8 cellular contexts compared by ENCODE assay signal in the genomic region with DNA sequence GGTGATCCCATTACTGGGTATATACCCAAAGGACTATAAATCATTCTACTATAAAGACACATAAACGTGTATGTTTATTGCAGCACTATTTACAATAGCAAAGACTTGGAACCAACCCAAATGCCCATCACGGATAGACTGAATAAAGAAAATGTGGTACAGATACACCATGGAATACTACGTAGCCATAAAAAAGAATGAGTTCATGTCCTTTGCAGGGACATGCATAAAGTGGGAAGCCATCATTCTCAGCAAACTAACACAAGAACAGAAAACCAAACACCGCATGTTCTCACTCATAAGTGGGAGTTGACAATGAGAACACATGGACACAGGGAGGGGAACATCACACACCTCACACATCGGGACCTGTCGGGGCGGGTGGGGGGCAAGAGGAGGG. TPM values are rescaled to one million over a fixed set of nuclear protein-coding genes. Genes with fewer than 3 reads are reported as not detected.
A peak's percentile ranks its signal among the peaks of the same experiment; 100 is the strongest.
DNase-seq lines count a peak whose midpoint lies in the region; ATAC-seq and TF ChIP-seq lines count a peak whose summit lies in the region.
"Not testable (repeated sequence)": the region's sequence is repeated elsewhere in the genome, so short reads cannot be mapped to it uniquely, and the experiment has no call there.

No MANE protein-coding gene starts in this region.

- H4K20me1 ChIP-seq in hepatocyte (ENCODE audit: insufficient read depth, poor library complexity, severe bottlenecking) = peaks cover 39% of the 10 kb centered on the region

- not testable (repeated sequence) for H3K9me3 ChIP-seq in CD4-positive, CD25-positive, alpha-beta regulatory T cell (ENCODE audit: control insufficient read depth in 2 of 2, low read length in 2 of 2); hepatocyte (ENCODE audit: low read depth)

- not testable (repeated sequence) for TF ChIP-seq CTCF in HFFc6 (IDR thresholded peaks at IDR 0.05); hepatocyte (IDR thresholded peaks at IDR 0.05; ENCODE audit: poor library complexity)

- H3K9me3 Mint-ChIP-seq in CD4-positive, CD25-positive, alpha-beta regulatory T cell; HFFc6; T-helper 1 cell treated with Interleukin-12 subunit alpha and Interleukin-12 subunit beta and Interleukin-4 antibody, amounts not matched to agents 30 μg/mL and 1 μg/mL, for 36 hours; activated CD8-positive, alpha-beta T cell treated with anti-CD3 and anti-CD28 coated beads, Interleukin-2, amount 10 ng/mL, durations not matched to agents 7 days and 5 days (ENCODE audit: insufficient read depth); activated naive CD8-positive, alpha-beta T cell (ENCODE audit: low read depth); natural killer cell treated with Interleukin-12 subunit alpha and Interleukin-12 subunit beta and Interleukin-15 and Interleukin-18, amount 100 ng/mL, for 72 hours; stimulated activated naive CD8-positive, alpha-beta T cell treated with anti-CD3 and anti-CD28 coated beads, Interleukin-15, Interleukin-2, amounts not matched to agents 100 ng/mL and 50 ng/mL, for 24 hours: not testable (repeated sequence)

- peaks cover 14% of the 10 kb centered on the region for H3K4me1 ChIP-seq in CD4-positive, CD25-positive, alpha-beta regulatory T cell (ENCODE audit: control insufficient read depth, insufficient read depth, low read length, poor library complexity, severe bottlenecking)
- peaks cover 38% of the 10 kb centered on the region for H3K4me1 ChIP-seq in hepatocyte (ENCODE audit: insufficient read depth)

- not testable (repeated sequence) for H3K4me1 Mint-ChIP-seq in CD4-positive, CD25-positive, alpha-beta regulatory T cell; T-helper 1 cell treated with Interleukin-12 subunit alpha and Interleukin-12 subunit beta and Interleukin-4 antibody, amounts not matched to agents 30 μg/mL and 1 μg/mL, for 36 hours (ENCODE audit: low read depth); activated naive CD8-positive, alpha-beta T cell (ENCODE audit: low read depth); natural killer cell treated with Interleukin-12 subunit alpha and Interleukin-12 subunit beta and Interleukin-15 and Interleukin-18, amount 100 ng/mL, for 72 hours (ENCODE audit: low read depth in 2 of 2)
- H3K4me1 Mint-ChIP-seq in HFFc6 (ENCODE audit: low read depth) = peaks cover 17% of the 10 kb centered on the region
- H3K4me1 Mint-ChIP-seq in activated CD8-positive, alpha-beta T cell treated with anti-CD3 and anti-CD28 coated beads, Interleukin-2, amount 10 ng/mL, durations not matched to agents 7 days and 5 days (ENCODE audit: low read depth) = peaks cover 10% of the 10 kb centered on the region
- H3K4me1 Mint-ChIP-seq in stimulated activated naive CD8-positive, alpha-beta T cell treated with anti-CD3 and anti-CD28 coated beads, Interleukin-15, Interleukin-2, amounts not matched to agents 100 ng/mL and 50 ng/mL, for 24 hours (ENCODE audit: low read depth) = peaks cover 13% of the 10 kb centered on the region

- H3K36me3 ChIP-seq in CD4-positive, CD25-positive, alpha-beta regulatory T cell (ENCODE audit: control insufficient read depth, insufficient read depth, low read length); hepatocyte (replicated peaks; ENCODE audit: insufficient read depth, low read depth): not testable (repeated sequence)

- ATAC-seq in CD4-positive, CD25-positive, alpha-beta regulatory T cell (ENCODE audit: low read depth in 2 of 2); activated CD8-positive, alpha-beta T cell treated with anti-CD3 and anti-CD28 coated beads, Interleukin-2, amount 10 ng/mL, durations not matched to agents 7 days and 5 days; natural killer cell treated with Interleukin-12 subunit alpha and Interleukin-12 subunit beta and Interleukin-15 and Interleukin-18, amount 100 ng/mL, for 72 hours: not testable (repeated sequence)

- not testable (repeated sequence) for H3K27me3 ChIP-seq in CD4-positive, CD25-positive, alpha-beta regulatory T cell (ENCODE audit: control insufficient read depth, insufficient read depth, low read length); hepatocyte

- H3K27ac ChIP-seq in CD4-positive, CD25-positive, alpha-beta regulatory T cell (ENCODE audit: insufficient read depth, low read length, poor library complexity, severe bottlenecking) = not testable (repeated sequence)
- peak overlapping the region; percentile 98 for H3K27ac ChIP-seq in hepatocyte

- CTCF ChIA-PET in activated CD8-positive, alpha-beta T cell treated with anti-CD3 and anti-CD28 coated beads, Interleukin-2, amount 10 ng/mL, durations not matched to agents 7 days and 5 days (lab: Charles Lee) = not testable (repeated sequence)

- H3K9me2 ChIP-seq in hepatocyte (replicated peaks; ENCODE audit: insufficient read depth) = not testable (repeated sequence)

- peaks cover 31% of the 10 kb centered on the region for H3K27me3 Mint-ChIP-seq in CD4-positive, CD25-positive, alpha-beta regulatory T cell
- H3K27me3 Mint-ChIP-seq in HFFc6 (ENCODE audit: insufficient read depth); activated CD8-positive, alpha-beta T cell treated with anti-CD3 and anti-CD28 coated beads, Interleukin-2, amount 10 ng/mL, durations not matched to agents 7 days and 5 days (ENCODE audit: low read depth); activated naive CD8-positive, alpha-beta T cell: not testable (repeated sequence)
- peaks cover 12% of the 10 kb centered on the region for H3K27me3 Mint-ChIP-seq in T-helper 1 cell treated with Interleukin-12 subunit alpha and Interleukin-12 subunit beta and Interleukin-4 antibody, amounts not matched to agents 30 μg/mL and 1 μg/mL, for 36 hours (ENCODE audit: low read depth)
- peaks cover 15 to 16% of the 10 kb centered on the region in 2 donors for H3K27me3 Mint-ChIP-seq in natural killer cell treated with Interleukin-12 subunit alpha and Interleukin-12 subunit beta and Interleukin-15 and Interleukin-18, amount 100 ng/mL, for 72 hours
- H3K27me3 Mint-ChIP-seq in stimulated activated naive CD8-positive, alpha-beta T cell treated with anti-CD3 and anti-CD28 coated beads, Interleukin-15, Interleukin-2, amounts not matched to agents 100 ng/mL and 50 ng/mL, for 24 hours = peaks cover 22% of the 10 kb centered on the region

- not testable (repeated sequence) for DNase-seq in CD4-positive, CD25-positive, alpha-beta regulatory T cell; HFFc6; activated CD8-positive, alpha-beta T cell treated with anti-CD3 and anti-CD28 coated beads, Interleukin-2, amount 10 ng/mL, durations not matched to agents 7 days and 5 days; hepatocyte (ENCODE audit: low spot score); natural killer cell treated with Interleukin-12 subunit alpha and Interleukin-12 subunit beta and Interleukin-15 and Interleukin-18, amount 100 ng/mL, for 72 hours (ENCODE audit: low spot score)

- POLR2A ChIA-PET in activated CD8-positive, alpha-beta T cell treated with anti-CD3 and anti-CD28 coated beads, Interleukin-2, amount 10 ng/mL, durations not matched to agents 7 days and 5 days (lab: Charles Lee) = not testable (repeated sequence)

- H3K27ac Mint-ChIP-seq in CD4-positive, CD25-positive, alpha-beta regulatory T cell = peak overlapping the region in 2 of 3 donors; percentile 49 to 91
- H3K27ac Mint-ChIP-seq in HFFc6 = peak overlapping the region; percentile 39; the same call in 1 of the 2 replicates
- peak overlapping the region; percentile 62 for H3K27ac Mint-ChIP-seq in T-helper 1 cell treated with Interleukin-12 subunit alpha and Interleukin-12 subunit beta and Interleukin-4 antibody, amounts not matched to agents 30 μg/mL and 1 μg/mL, for 36 hours
- peak overlapping the region; percentile 45 for H3K27ac Mint-ChIP-seq in activated CD8-positive, alpha-beta T cell treated with anti-CD3 and anti-CD28 coated beads, Interleukin-2, amount 10 ng/mL, durations not matched to agents 7 days and 5 days
- not testable (repeated sequence) for H3K27ac Mint-ChIP-seq in activated naive CD8-positive, alpha-beta T cell; natural killer cell treated with Interleukin-12 subunit alpha and Interleukin-12 subunit beta and Interleukin-15 and Interleukin-18, amount 100 ng/mL, for 72 hours
- H3K27ac Mint-ChIP-seq in stimulated activated naive CD8-positive, alpha-beta T cell treated with anti-CD3 and anti-CD28 coated beads, Interleukin-15, Interleukin-2, amounts not matched to agents 100 ng/mL and 50 ng/mL, for 24 hours = peak overlapping the region; percentile 84

- not testable (repeated sequence) for H2AFZ ChIP-seq in hepatocyte

- not testable (repeated sequence) for H3K36me3 Mint-ChIP-seq in CD4-positive, CD25-positive, alpha-beta regulatory T cell; HFFc6 (ENCODE audit: low read depth); T-helper 1 cell treated with Interleukin-12 subunit alpha and Interleukin-12 subunit beta and Interleukin-4 antibody, amounts not matched to agents 30 μg/mL and 1 μg/mL, for 36 hours (ENCODE audit: low read depth); activated CD8-positive, alpha-beta T cell treated with anti-CD3 and anti-CD28 coated beads, Interleukin-2, amount 10 ng/mL, durations not matched to agents 7 days and 5 days (ENCODE audit: low read depth); activated naive CD8-positive, alpha-beta T cell; natural killer cell treated with Interleukin-12 subunit alpha and Interleukin-12 subunit beta and Interleukin-15 and Interleukin-18, amount 100 ng/mL, for 72 hours; stimulated activated naive CD8-positive, alpha-beta T cell treated with anti-CD3 and anti-CD28 coated beads, Interleukin-15, Interleukin-2, amounts not matched to agents 100 ng/mL and 50 ng/mL, for 24 hours (ENCODE audit: low read depth)

- not testable (repeated sequence) for H3K4me3 ChIP-seq in CD4-positive, CD25-positive, alpha-beta regulatory T cell (ENCODE audit: low read depth, low read length)
- H3K4me3 ChIP-seq in hepatocyte = peak overlapping the region; percentile 74

- H3K79me2 ChIP-seq in hepatocyte = peaks cover 63% of the 10 kb centered on the region

- peak overlapping the region in 3 of 4 donors; percentile 24 to 86 (median 40) for H3K4me3 Mint-ChIP-seq in CD4-positive, CD25-positive, alpha-beta regulatory T cell
- H3K4me3 Mint-ChIP-seq in HFFc6 = not testable (repeated sequence)
- peak overlapping the region; percentile 62 for H3K4me3 Mint-ChIP-seq in T-helper 1 cell treated with Interleukin-12 subunit alpha and Interleukin-12 subunit beta and Interleukin-4 antibody, amounts not matched to agents 30 μg/mL and 1 μg/mL, for 36 hours
- peak overlapping the region; percentile 37 for H3K4me3 Mint-ChIP-seq in activated CD8-positive, alpha-beta T cell treated with anti-CD3 and anti-CD28 coated beads, Interleukin-2, amount 10 ng/mL, durations not matched to agents 7 days and 5 days
- H3K4me3 Mint-ChIP-seq in activated naive CD8-positive, alpha-beta T cell = peak overlapping the region; percentile 87
- peak overlapping the region; percentile 62 for H3K4me3 Mint-ChIP-seq in natural killer cell treated with Interleukin-12 subunit alpha and Interleukin-12 subunit beta and Interleukin-15 and Interleukin-18, amount 100 ng/mL, for 72 hours
- H3K4me3 Mint-ChIP-seq in stimulated activated naive CD8-positive, alpha-beta T cell treated with anti-CD3 and anti-CD28 coated beads, Interleukin-15, Interleukin-2, amounts not matched to agents 100 ng/mL and 50 ng/mL, for 24 hours = peak overlapping the region; percentile 58

- H3K4me2 ChIP-seq in hepatocyte = peak overlapping the region; percentile 94

- WGBS in hepatocyte (ENCODE audit: low lambda C conversion rate, missing lambda C conversion rate) = 81% methylated on average over 7 of the region's 7 CpGs

RNA-seq across cellular contexts. Expression of a gene that starts 1.7 kb away (rescaled TPM):
- 0.39 TPM for total RNA-seq in CD4-positive, CD25-positive, alpha-beta regulatory T cell
- under 1 TPM in 1 of 4 donors, not detected in 3; 0.42 TPM for polyA plus RNA-seq in CD4-positive, CD25-positive, alpha-beta regulatory T cell
- 1 to 10 TPM; 1.9 to 2.8 (median 2.2) TPM for total RNA-seq in HFFc6 (2021; fragmentation: NEBNext Ultra II Directional; extraction: Animal tissue kit (Norgen Biotek cat#: 25700))
- total RNA-seq in activated CD8-positive, alpha-beta T cell treated with anti-CD3 and anti-CD28 coated beads, Interleukin-2, amount 10 ng/mL, durations not matched to agents 7 days and 5 days = 1 to 10 TPM; 2.1 to 2.2 TPM
- total RNA-seq in hepatocyte = 23.2 and 27.1 TPM in 2 replicates
- 24.5 and 31.7 TPM in 2 replicates for polyA plus RNA-seq in hepatocyte
- total RNA-seq in natural killer cell treated with Interleukin-12 subunit alpha and Interleukin-12 subunit beta and Interleukin-15 and Interleukin-18, amount 100 ng/mL, for 72 hours = 1 to 10 TPM; 1.4 to 1.6 TPM

RNA-seq across cellular contexts. Expression of a gene that starts 40.2 kb away (rescaled TPM):
- total RNA-seq in CD4-positive, CD25-positive, alpha-beta regulatory T cell = 1.1 TPM
- 1 to 10 TPM in 2 of 4 donors, under 1 TPM in 2; 0.66 to 1.1 (median 0.97) TPM for polyA plus RNA-seq in CD4-positive, CD25-positive, alpha-beta regulatory T cell
- total RNA-seq in HFFc6 (2021; fragmentation: NEBNext Ultra II Directional; extraction: Animal tissue kit (Norgen Biotek cat#: 25700)) = 1 to 10 TPM; 7.1 to 8.6 (median 7.4) TPM
- total RNA-seq in activated CD8-positive, alpha-beta T cell treated with anti-CD3 and anti-CD28 coated beads, Interleukin-2, amount 10 ng/mL, durations not matched to agents 7 days and 5 days = 1 to 10 TPM; 4.9 to 5.0 TPM
- 7.1 and 8.5 TPM in 2 replicates for total RNA-seq in hepatocyte
- 3.7 and 5.4 TPM in 2 replicates for polyA plus RNA-seq in hepatocyte
- 1 to 10 TPM; 4.8 to 8.1 TPM for total RNA-seq in natural killer cell treated with Interleukin-12 subunit alpha and Interleukin-12 subunit beta and Interleukin-15 and Interleukin-18, amount 100 ng/mL, for 72 hours
